In the genomic region with DNA sequence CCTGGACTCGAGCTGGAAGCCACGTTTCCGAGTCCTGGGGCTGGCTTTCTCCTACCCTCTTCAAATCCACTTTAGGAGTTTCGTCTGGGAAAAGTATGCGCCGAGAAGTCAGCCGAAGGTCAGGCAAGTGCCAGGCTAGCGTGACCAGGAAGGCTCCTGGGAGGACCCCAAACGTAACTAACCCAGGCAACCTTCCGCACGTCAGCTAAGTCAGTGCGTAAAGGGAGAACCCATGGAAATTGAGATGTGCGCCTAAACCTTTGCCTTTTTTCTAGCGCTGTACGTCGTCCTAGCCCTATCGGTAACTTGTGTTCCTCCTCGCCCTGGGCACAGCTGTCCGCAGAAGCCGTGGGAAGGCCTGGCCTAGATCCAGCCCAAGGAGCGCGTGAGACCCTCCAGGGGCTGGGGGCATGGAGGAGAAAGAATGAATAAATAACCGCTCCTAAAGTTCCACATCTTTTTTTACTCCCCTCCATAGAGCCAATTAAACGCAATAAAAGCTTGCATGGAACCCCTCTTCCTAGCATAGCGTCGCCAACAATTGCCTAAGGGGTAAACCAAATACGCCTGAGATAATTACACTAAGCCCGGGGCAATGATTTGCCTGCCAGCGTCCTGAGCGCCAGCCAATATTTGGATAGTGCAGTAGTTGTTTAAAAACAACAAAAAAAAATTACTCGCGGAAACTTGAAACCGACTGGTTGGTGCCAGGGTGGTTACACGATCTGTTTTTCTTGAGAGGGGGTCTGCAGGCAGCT, we compare ENCODE assay signal across 11 cellular contexts. TPM values are rescaled to one million over a fixed set of nuclear protein-coding genes. Genes with fewer than 3 reads are reported as not detected.
A peak's percentile ranks its signal among the peaks of the same experiment; 100 is the strongest.
DNase-seq lines count a peak whose midpoint lies in the region; ATAC-seq and TF ChIP-seq lines count a peak whose summit lies in the region.
"Had no signal": no experiment of that assay in that cellular context is flagged by ENCODE, and none has a peak within 500 bp of the region (broad histone marks: within the 10 kb centered on the region; RNA-seq: fewer than 3 reads in every experiment).

No MANE protein-coding gene starts in this region.

- H3F3A ChIP-seq in GM23338 (replicated peaks; ENCODE audit: low read depth) (peaks cover 46% of the 10 kb centered on the region), neural cell (ENCODE audit: insufficient read depth, low read length, poor library complexity, severe bottlenecking) (no peaks in the 10 kb centered on the region)

- H3K4me1 Mint-ChIP-seq in GM23338 = peaks cover 62% of the 10 kb centered on the region
- H3K4me1 Mint-ChIP-seq in stimulated activated memory B cell treated with anti-CD40 and anti-IgM and Interleukin-4, amounts not matched to agents 10 μg/mL and 1 μg/mL and 100 μg/mL, for 72 hours = peaks cover 13% of the 10 kb centered on the region

- TF ChIP-seq EP300 in neural cell (conservative IDR thresholded peaks at IDR 0.05; ENCODE audit: poor library complexity, severe bottlenecking) = no peak

- H3K4me3 ChIP-seq in GM23338 (peak overlapping the region; percentile 63), SK-N-MC (peak overlapping the region; percentile 60), neural cell (ENCODE audit: low read length) (peak overlapping the region; percentile 54)

- no peak for TF ChIP-seq CTCF in GM23338 (conservative IDR thresholded peaks at IDR 0.05; ENCODE audit: low read depth in 2 of 2)
- no peak for TF ChIP-seq CTCF in neural cell (IDR thresholded peaks at IDR 0.05; ENCODE audit: poor library complexity, severe bottlenecking)

- no peak overlapping the region for H3K27ac Mint-ChIP-seq in GM23338
- no peak overlapping the region for H3K27ac Mint-ChIP-seq in stimulated activated memory B cell treated with anti-CD40 and anti-IgM and Interleukin-4, amounts not matched to agents 10 μg/mL and 1 μg/mL and 100 μg/mL, for 72 hours

- ATAC-seq in GM23338 = no peak
- ATAC-seq in GM18498 (IDR thresholded peaks at IDR 0.05; ENCODE audit: unreplicated experiment) = no peak
- no peak for ATAC-seq in stimulated activated memory B cell treated with anti-CD40 and anti-IgM and Interleukin-4, amounts not matched to agents 10 μg/mL and 1 μg/mL and 100 μg/mL, for 72 hours

- peak overlapping the region; percentile 82 for H3K4me3 Mint-ChIP-seq in GM23338
- no peak overlapping the region for H3K4me3 Mint-ChIP-seq in stimulated activated memory B cell treated with anti-CD40 and anti-IgM and Interleukin-4, amounts not matched to agents 10 μg/mL and 1 μg/mL and 100 μg/mL, for 72 hours

- TF ChIP-seq RAD21 in neural cell (conservative IDR thresholded peaks at IDR 0.05) = no peak

- peaks cover 61% of the 10 kb centered on the region for H3K4me1 ChIP-seq in GM23338 (ENCODE audit: insufficient read depth)

- H3K27ac ChIP-seq in GM23338 (ENCODE audit: low read depth) (no peak overlapping the region), SK-N-MC (no peak overlapping the region), neural cell (ENCODE audit: low read length) (no peak overlapping the region)

- H3K9me2 ChIP-seq in GM23338 (ENCODE audit: insufficient read depth) = no peaks in the 10 kb centered on the region
- no peaks in the 10 kb centered on the region for H3K9me2 ChIP-seq in neural cell (ENCODE audit: insufficient read depth, low read length)

- H3K27me3 ChIP-seq in GM23338 (ENCODE audit: insufficient read depth) = peaks cover 99% of the 10 kb centered on the region
- H3K27me3 ChIP-seq in neural cell (ENCODE audit: insufficient read depth, low read depth, low read length) = peaks cover 99% of the 10 kb centered on the region

- H2AFZ ChIP-seq in GM23338 = peak overlapping the region; percentile 97
- H2AFZ ChIP-seq in neural cell (ENCODE audit: low read depth, low read length) = no peak overlapping the region

- H3K9me3 ChIP-seq in SK-N-MC (ENCODE audit: low read depth, low read length) (no peaks in the 10 kb centered on the region), neural cell (ENCODE audit: low read length) (no peaks in the 10 kb centered on the region)

- H3K79me2 ChIP-seq in GM23338 (replicated peaks; ENCODE audit: insufficient read depth) (no peaks in the 10 kb centered on the region), neural cell (replicated peaks; ENCODE audit: insufficient read depth, low read length) (no peaks in the 10 kb centered on the region)

- peak overlapping the region; percentile 81 for H3K4me2 ChIP-seq in GM23338
- no peak overlapping the region for H3K4me2 ChIP-seq in neural cell (ENCODE audit: low read length)

- H3K9ac ChIP-seq in SK-N-MC (ENCODE audit: insufficient read length) (no peak overlapping the region), neural cell (ENCODE audit: low read length) (no peak overlapping the region)

- peaks cover 9% of the 10 kb centered on the region for H3K9me3 Mint-ChIP-seq in GM23338
- peaks cover 2% of the 10 kb centered on the region for H3K9me3 Mint-ChIP-seq in stimulated activated memory B cell treated with anti-CD40 and anti-IgM and Interleukin-4, amounts not matched to agents 10 μg/mL and 1 μg/mL and 100 μg/mL, for 72 hours

- peaks cover 98% of the 10 kb centered on the region for H3K27me3 Mint-ChIP-seq in GM23338 (ENCODE audit: insufficient read depth, low read depth, poor library complexity)
- H3K27me3 Mint-ChIP-seq in stimulated activated memory B cell treated with anti-CD40 and anti-IgM and Interleukin-4, amounts not matched to agents 10 μg/mL and 1 μg/mL and 100 μg/mL, for 72 hours = peaks cover 79% of the 10 kb centered on the region

- H4K20me1 ChIP-seq in GM23338 (replicated peaks; ENCODE audit: insufficient read depth) = no peaks in the 10 kb centered on the region; the same call in 1 of the 2 replicates
- H4K20me1 ChIP-seq in neural cell (ENCODE audit: insufficient read depth) = no peaks in the 10 kb centered on the region

- H3K36me3 Mint-ChIP-seq in GM23338 (ENCODE audit: low read depth) = peaks cover 3% of the 10 kb centered on the region; the same call in 1 of the 3 replicates
- H3K36me3 Mint-ChIP-seq in stimulated activated memory B cell treated with anti-CD40 and anti-IgM and Interleukin-4, amounts not matched to agents 10 μg/mL and 1 μg/mL and 100 μg/mL, for 72 hours = peaks cover 4% of the 10 kb centered on the region

- DNase-seq in NCI-H2107 treated with DMSO at 0.1 percent for 48 hours (lab: John Stamatoyannopoulos, UW; ENCODE audit: unreplicated experiment) (peak; percentile 51), NCI-H2107 (lab: John Stamatoyannopoulos, UW) (no peak), GM23338 (ENCODE audit: low spot score) (peak; percentile 57), SK-N-MC (ENCODE audit: low read depth, low spot score) (no peak), dermis blood vessel endothelial cell (no peak)
- DNase-seq: ACHN; stimulated activated CD4-positive, alpha-beta T cell treated with anti-CD3 and anti-CD28 coated beads, Interleukin-15, amount 100 ng/mL, for 24 hours; stimulated activated naive CD4-positive, alpha-beta T cell had no signal

- H3K36me3 ChIP-seq in GM23338 (ENCODE audit: insufficient read depth) = no peaks in the 10 kb centered on the region
- no peaks in the 10 kb centered on the region for H3K36me3 ChIP-seq in SK-N-MC (ENCODE audit: insufficient read depth, low read length)
- no peaks in the 10 kb centered on the region for H3K36me3 ChIP-seq in neural cell (ENCODE audit: insufficient read depth, low read length)

TF ChIP-seq in neural cell, 6 proteins besides CTCF, POLR2A, EP300 and RAD21:
- TF ChIP-seq SMC3 (conservative IDR thresholded peaks at IDR 0.05; ENCODE audit: poor library complexity) (no peak), EZH2 (IDR thresholded peaks at IDR 0.05; ENCODE audit: borderline replicate concordance, insufficient read depth, low read length, poor library complexity, severe bottlenecking) (no peak), TAF1 (IDR thresholded peaks at IDR 0.05; ENCODE audit: low read depth) (no peak), POLR2AphosphoS5 (IDR thresholded peaks at IDR 0.05) (no peak), MXI1 (conservative IDR thresholded peaks at IDR 0.05; ENCODE audit: poor library complexity, severe bottlenecking) (no peak)
- TF ChIP-seq, protein P1, sequence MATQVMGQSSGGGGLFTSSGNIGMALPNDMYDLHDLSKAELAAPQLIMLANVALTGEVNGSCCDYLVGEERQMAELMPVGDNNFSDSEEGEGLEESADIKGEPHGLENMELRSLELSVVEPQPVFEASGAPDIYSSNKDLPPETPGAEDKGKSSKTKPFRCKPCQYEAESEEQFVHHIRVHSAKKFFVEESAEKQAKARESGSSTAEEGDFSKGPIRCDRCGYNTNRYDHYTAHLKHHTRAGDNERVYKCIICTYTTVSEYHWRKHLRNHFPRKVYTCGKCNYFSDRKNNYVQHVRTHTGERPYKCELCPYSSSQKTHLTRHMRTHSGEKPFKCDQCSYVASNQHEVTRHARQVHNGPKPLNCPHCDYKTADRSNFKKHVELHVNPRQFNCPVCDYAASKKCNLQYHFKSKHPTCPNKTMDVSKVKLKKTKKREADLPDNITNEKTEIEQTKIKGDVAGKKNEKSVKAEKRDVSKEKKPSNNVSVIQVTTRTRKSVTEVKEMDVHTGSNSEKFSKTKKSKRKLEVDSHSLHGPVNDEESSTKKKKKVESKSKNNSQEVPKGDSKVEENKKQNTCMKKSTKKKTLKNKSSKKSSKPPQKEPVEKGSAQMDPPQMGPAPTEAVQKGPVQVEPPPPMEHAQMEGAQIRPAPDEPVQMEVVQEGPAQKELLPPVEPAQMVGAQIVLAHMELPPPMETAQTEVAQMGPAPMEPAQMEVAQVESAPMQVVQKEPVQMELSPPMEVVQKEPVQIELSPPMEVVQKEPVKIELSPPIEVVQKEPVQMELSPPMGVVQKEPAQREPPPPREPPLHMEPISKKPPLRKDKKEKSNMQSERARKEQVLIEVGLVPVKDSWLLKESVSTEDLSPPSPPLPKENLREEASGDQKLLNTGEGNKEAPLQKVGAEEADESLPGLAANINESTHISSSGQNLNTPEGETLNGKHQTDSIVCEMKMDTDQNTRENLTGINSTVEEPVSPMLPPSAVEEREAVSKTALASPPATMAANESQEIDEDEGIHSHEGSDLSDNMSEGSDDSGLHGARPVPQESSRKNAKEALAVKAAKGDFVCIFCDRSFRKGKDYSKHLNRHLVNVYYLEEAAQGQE (IDR thresholded peaks at IDR 0.05; ENCODE audit: borderline replicate concordance) = no peak

RNA-seq across cellular contexts. Expression of gene FOXB2, which starts 4.0 kb away (rescaled TPM):
- total RNA-seq in GM23338 (2014; rRNA removed; shearing (Covaris generic)) = not detected in 2 replicates
- polyA plus RNA-seq in GM23338 (2016; fragmentation: Nextera tagmentation; extraction: Ambion mirVana) (not detected in 2 replicates), neural cell (not detected in 2 replicates)
- not detected in 2 replicates for polyA minus RNA-seq in neural cell
- not detected in 2 replicates for total RNA-seq in dermis blood vessel endothelial cell

Comparison
In these comparisons a context has a peak if more than half of its experiments do, and no peak if none do; other contexts are left out.
1. DNase-seq: peak in NCI-H2107 treated with DMSO at 0.1 percent for 48 hours (single experiment) and GM23338 (single experiment); none in NCI-H2107 (single experiment), SK-N-MC (single experiment) and dermis blood vessel endothelial cell (single experiment).
2. Peak in every context shown above with its lines, with median percentiles within 50 percentile points of each other: H3K4me3 ChIP-seq.